1 cellular context compared by ENCODE assay signal in genomic region chr1:246110343-246111219, GRCh38.
TF ChIP-seq lines count a peak whose summit lies in the region.

No MANE protein-coding gene starts in this region.

TF ChIP-seq in K562, 482 proteins besides CTCF, POLR2A, EP300 and RAD21 (continued from another document and continues in another):
- TF ChIP-seq, protein P1, sequence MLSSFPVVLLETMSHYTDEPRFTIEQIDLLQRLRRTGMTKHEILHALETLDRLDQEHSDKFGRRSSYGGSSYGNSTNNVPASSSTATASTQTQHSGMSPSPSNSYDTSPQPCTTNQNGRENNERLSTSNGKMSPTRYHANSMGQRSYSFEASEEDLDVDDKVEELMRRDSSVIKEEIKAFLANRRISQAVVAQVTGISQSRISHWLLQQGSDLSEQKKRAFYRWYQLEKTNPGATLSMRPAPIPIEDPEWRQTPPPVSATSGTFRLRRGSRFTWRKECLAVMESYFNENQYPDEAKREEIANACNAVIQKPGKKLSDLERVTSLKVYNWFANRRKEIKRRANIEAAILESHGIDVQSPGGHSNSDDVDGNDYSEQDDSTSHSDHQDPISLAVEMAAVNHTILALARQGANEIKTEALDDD (IDR thresholded peaks at IDR 0.05): no peak
- TF ChIP-seq, protein P2, sequence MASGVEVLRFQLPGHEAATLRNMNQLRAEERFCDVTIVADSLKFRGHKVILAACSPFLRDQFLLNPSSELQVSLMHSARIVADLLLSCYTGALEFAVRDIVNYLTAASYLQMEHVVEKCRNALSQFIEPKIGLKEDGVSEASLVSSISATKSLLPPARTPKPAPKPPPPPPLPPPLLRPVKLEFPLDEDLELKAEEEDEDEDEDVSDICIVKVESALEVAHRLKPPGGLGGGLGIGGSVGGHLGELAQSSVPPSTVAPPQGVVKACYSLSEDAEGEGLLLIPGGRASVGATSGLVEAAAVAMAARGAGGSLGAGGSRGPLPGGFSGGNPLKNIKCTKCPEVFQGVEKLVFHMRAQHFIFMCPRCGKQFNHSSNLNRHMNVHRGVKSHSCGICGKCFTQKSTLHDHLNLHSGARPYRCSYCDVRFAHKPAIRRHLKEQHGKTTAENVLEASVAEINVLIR (CRISPR knock-in tag; IDR thresholded peaks at IDR 0.05): peak; percentile 84
- no peak for TF ChIP-seq ZC3H11A (IDR thresholded peaks at IDR 0.05; ENCODE audit: low read depth, low read length)
- no peak for TF ChIP-seq HNRNPH1 (optimal IDR thresholded peaks at IDR 0.05; ENCODE audit: low read depth, low read length)
- peak; percentile 98 for TF ChIP-seq NR4A1 (CRISPR knock-in tag; IDR thresholded peaks at IDR 0.05)
- peak; percentile 99 for TF ChIP-seq NR4A1 (tag; IDR thresholded peaks at IDR 0.05)
- TF ChIP-seq HNRNPK (IDR thresholded peaks at IDR 0.05; ENCODE audit: low read depth, low read length, poor library complexity, severe bottlenecking): no peak
- no peak for TF ChIP-seq MCM7 (IDR thresholded peaks at IDR 0.05)
- TF ChIP-seq, protein P3, sequence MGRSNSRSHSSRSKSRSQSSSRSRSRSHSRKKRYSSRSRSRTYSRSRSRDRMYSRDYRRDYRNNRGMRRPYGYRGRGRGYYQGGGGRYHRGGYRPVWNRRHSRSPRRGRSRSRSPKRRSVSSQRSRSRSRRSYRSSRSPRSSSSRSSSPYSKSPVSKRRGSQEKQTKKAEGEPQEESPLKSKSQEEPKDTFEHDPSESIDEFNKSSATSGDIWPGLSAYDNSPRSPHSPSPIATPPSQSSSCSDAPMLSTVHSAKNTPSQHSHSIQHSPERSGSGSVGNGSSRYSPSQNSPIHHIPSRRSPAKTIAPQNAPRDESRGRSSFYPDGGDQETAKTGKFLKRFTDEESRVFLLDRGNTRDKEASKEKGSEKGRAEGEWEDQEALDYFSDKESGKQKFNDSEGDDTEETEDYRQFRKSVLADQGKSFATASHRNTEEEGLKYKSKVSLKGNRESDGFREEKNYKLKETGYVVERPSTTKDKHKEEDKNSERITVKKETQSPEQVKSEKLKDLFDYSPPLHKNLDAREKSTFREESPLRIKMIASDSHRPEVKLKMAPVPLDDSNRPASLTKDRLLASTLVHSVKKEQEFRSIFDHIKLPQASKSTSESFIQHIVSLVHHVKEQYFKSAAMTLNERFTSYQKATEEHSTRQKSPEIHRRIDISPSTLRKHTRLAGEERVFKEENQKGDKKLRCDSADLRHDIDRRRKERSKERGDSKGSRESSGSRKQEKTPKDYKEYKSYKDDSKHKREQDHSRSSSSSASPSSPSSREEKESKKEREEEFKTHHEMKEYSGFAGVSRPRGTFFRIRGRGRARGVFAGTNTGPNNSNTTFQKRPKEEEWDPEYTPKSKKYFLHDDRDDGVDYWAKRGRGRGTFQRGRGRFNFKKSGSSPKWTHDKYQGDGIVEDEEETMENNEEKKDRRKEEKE (IDR thresholded peaks at IDR 0.05; ENCODE audit: borderline replicate concordance in 1 of 2, control insufficient read depth in 1 of 2, low read depth in 2 of 2, low read length in 1 of 2): no peak
- TF ChIP-seq SIN3B (IDR thresholded peaks at IDR 0.05; ENCODE audit: low read depth): no peak
- 0 out of 2 replicates have a peak, but pooled peaks have one; percentile 32 for TF ChIP-seq CBFB (CRISPR knock-in tag; IDR thresholded peaks at IDR 0.05)
- TF ChIP-seq RFX5 (IDR thresholded peaks at IDR 0.05; ENCODE audit: low read depth, low read length): no peak
- peak; percentile 89 for TF ChIP-seq HDAC2 (IDR thresholded peaks at IDR 0.05)
- TF ChIP-seq, protein P4, sequence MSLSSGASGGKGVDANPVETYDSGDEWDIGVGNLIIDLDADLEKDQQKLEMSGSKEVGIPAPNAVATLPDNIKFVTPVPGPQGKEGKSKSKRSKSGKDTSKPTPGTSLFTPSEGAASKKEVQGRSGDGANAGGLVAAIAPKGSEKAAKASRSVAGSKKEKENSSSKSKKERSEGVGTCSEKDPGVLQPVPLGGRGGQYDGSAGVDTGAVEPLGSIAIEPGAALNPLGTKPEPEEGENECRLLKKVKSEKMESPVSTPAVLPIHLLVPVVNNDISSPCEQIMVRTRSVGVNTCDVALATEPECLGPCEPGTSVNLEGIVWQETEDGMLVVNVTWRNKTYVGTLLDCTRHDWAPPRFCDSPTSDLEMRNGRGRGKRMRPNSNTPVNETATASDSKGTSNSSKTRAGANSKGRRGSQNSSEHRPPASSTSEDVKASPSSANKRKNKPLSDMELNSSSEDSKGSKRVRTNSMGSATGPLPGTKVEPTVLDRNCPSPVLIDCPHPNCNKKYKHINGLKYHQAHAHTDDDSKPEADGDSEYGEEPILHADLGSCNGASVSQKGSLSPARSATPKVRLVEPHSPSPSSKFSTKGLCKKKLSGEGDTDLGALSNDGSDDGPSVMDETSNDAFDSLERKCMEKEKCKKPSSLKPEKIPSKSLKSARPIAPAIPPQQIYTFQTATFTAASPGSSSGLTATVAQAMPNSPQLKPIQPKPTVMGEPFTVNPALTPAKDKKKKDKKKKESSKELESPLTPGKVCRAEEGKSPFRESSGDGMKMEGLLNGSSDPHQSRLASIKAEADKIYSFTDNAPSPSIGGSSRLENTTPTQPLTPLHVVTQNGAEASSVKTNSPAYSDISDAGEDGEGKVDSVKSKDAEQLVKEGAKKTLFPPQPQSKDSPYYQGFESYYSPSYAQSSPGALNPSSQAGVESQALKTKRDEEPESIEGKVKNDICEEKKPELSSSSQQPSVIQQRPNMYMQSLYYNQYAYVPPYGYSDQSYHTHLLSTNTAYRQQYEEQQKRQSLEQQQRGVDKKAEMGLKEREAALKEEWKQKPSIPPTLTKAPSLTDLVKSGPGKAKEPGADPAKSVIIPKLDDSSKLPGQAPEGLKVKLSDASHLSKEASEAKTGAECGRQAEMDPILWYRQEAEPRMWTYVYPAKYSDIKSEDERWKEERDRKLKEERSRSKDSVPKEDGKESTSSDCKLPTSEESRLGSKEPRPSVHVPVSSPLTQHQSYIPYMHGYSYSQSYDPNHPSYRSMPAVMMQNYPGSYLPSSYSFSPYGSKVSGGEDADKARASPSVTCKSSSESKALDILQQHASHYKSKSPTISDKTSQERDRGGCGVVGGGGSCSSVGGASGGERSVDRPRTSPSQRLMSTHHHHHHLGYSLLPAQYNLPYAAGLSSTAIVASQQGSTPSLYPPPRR (CRISPR knock-in tag; IDR thresholded peaks at IDR 0.05; ENCODE audit: borderline replicate concordance): no peak
- 0 out of 2 replicates have a peak, but pooled peaks have one; percentile 84 for TF ChIP-seq ZNF212 (CRISPR knock-in tag; IDR thresholded peaks at IDR 0.05)
- TF ChIP-seq, protein P5, sequence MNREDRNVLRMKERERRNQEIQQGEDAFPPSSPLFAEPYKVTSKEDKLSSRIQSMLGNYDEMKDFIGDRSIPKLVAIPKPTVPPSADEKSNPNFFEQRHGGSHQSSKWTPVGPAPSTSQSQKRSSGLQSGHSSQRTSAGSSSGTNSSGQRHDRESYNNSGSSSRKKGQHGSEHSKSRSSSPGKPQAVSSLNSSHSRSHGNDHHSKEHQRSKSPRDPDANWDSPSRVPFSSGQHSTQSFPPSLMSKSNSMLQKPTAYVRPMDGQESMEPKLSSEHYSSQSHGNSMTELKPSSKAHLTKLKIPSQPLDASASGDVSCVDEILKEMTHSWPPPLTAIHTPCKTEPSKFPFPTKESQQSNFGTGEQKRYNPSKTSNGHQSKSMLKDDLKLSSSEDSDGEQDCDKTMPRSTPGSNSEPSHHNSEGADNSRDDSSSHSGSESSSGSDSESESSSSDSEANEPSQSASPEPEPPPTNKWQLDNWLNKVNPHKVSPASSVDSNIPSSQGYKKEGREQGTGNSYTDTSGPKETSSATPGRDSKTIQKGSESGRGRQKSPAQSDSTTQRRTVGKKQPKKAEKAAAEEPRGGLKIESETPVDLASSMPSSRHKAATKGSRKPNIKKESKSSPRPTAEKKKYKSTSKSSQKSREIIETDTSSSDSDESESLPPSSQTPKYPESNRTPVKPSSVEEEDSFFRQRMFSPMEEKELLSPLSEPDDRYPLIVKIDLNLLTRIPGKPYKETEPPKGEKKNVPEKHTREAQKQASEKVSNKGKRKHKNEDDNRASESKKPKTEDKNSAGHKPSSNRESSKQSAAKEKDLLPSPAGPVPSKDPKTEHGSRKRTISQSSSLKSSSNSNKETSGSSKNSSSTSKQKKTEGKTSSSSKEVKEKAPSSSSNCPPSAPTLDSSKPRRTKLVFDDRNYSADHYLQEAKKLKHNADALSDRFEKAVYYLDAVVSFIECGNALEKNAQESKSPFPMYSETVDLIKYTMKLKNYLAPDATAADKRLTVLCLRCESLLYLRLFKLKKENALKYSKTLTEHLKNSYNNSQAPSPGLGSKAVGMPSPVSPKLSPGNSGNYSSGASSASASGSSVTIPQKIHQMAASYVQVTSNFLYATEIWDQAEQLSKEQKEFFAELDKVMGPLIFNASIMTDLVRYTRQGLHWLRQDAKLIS (CRISPR knock-in tag; IDR thresholded peaks at IDR 0.05): no peak
- TF ChIP-seq STAG1 (CRISPR knock-in tag; IDR thresholded peaks at IDR 0.05; ENCODE audit: borderline replicate concordance): no peak
- no peak for TF ChIP-seq SMAD2 (IDR thresholded peaks at IDR 0.05; ENCODE audit: low read depth, low read length)
- peak; percentile 91 for TF ChIP-seq ETS2 (tag; IDR thresholded peaks at IDR 0.05; ENCODE audit: borderline replicate concordance, poor library complexity, severe bottlenecking)
- TF ChIP-seq BRD4 (IDR thresholded peaks at IDR 0.05): no peak
- TF ChIP-seq BCOR (IDR thresholded peaks at IDR 0.05): no peak
- TF ChIP-seq JUND (IDR thresholded peaks at IDR 0.05; ENCODE audit: borderline replicate concordance, low read depth, low read length): peak; percentile 72
- peak; percentile 95; the same call in 2 of the 3 replicates for TF ChIP-seq JUND (tag; IDR thresholded peaks at IDR 0.05; ENCODE audit: borderline replicate concordance, low read depth, low read length)
- no peak for TF ChIP-seq ZNF143 (CRISPR knock-in tag; IDR thresholded peaks at IDR 0.05)
- peak; percentile 69; the same call in 1 of the 2 replicates for TF ChIP-seq MTA3 (IDR thresholded peaks at IDR 0.05; ENCODE audit: borderline replicate concordance)
- TF ChIP-seq RB1 (IDR thresholded peaks at IDR 0.05; ENCODE audit: low read depth): no peak
- TF ChIP-seq, protein P6, sequence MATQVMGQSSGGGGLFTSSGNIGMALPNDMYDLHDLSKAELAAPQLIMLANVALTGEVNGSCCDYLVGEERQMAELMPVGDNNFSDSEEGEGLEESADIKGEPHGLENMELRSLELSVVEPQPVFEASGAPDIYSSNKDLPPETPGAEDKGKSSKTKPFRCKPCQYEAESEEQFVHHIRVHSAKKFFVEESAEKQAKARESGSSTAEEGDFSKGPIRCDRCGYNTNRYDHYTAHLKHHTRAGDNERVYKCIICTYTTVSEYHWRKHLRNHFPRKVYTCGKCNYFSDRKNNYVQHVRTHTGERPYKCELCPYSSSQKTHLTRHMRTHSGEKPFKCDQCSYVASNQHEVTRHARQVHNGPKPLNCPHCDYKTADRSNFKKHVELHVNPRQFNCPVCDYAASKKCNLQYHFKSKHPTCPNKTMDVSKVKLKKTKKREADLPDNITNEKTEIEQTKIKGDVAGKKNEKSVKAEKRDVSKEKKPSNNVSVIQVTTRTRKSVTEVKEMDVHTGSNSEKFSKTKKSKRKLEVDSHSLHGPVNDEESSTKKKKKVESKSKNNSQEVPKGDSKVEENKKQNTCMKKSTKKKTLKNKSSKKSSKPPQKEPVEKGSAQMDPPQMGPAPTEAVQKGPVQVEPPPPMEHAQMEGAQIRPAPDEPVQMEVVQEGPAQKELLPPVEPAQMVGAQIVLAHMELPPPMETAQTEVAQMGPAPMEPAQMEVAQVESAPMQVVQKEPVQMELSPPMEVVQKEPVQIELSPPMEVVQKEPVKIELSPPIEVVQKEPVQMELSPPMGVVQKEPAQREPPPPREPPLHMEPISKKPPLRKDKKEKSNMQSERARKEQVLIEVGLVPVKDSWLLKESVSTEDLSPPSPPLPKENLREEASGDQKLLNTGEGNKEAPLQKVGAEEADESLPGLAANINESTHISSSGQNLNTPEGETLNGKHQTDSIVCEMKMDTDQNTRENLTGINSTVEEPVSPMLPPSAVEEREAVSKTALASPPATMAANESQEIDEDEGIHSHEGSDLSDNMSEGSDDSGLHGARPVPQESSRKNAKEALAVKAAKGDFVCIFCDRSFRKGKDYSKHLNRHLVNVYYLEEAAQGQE (CRISPR knock-in tag; IDR thresholded peaks at IDR 0.05; ENCODE audit: low read depth): peak; percentile 77; the same call in 1 of the 2 replicates
- no peak for TF ChIP-seq SMARCB1 (IDR thresholded peaks at IDR 0.05; ENCODE audit: insufficient read length, low read depth)
- no peak for TF ChIP-seq ZNF263 (CRISPR knock-in tag; IDR thresholded peaks at IDR 0.05; ENCODE audit: borderline replicate concordance)
- TF ChIP-seq ZBTB5 (IDR thresholded peaks at IDR 0.05): no peak
- TF ChIP-seq C11orf30 (IDR thresholded peaks at IDR 0.05; ENCODE audit: low read depth): peak; percentile 95
- no peak for TF ChIP-seq TBP (optimal IDR thresholded peaks at IDR 0.05; ENCODE audit: low read depth, low read length)
